Comparison of ENCODE assay signal across 12 cellular contexts in the genomic region with DNA sequence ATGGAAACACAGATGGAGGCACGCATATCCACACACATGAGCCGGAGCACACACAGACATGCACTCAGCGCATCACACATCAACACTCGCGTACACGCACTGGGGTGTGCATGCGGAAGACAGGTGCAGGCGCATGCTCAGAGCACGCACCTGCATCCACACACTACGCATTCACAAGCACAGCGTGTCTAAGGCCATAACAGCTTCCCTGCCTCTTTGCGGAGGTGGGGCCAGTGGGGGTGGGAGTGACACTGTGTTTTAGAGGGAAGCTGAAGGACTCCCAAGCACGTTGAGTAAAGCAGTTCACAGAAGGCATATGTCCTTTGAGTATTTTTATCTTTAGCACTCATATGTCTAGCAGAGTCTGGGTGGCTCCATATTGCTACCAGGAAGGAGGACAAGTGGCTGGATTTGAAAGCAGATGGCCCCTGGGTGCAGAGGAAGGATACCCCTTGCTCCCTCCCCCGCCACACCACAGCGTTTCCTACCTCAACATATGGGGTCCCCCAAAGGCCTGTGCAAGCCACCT.
DNase-seq lines count a peak whose midpoint lies in the region; ATAC-seq and TF ChIP-seq lines count a peak whose summit lies in the region.
"Had no signal": no experiment of that assay in that cellular context is flagged by ENCODE, and none has a peak within 500 bp of the region (broad histone marks: within the 10 kb centered on the region; RNA-seq: fewer than 3 reads in every experiment).

No MANE protein-coding gene starts in this region.

- H4K8ac ChIP-seq in IMR-90 (ENCODE audit: low read depth in 2 of 2, low read length in 2 of 2): no peak overlapping the region

- no peak overlapping the region for H4K91ac ChIP-seq in IMR-90 (ENCODE audit: insufficient read depth, low read depth, low read length)

- H3K4ac ChIP-seq in IMR-90 (ENCODE audit: low read depth, low read length): no peak overlapping the region

- no peak overlapping the region for H3K14ac ChIP-seq in IMR-90 (replicated peaks; ENCODE audit: low read depth, low read length)

- H3K4me3 ChIP-seq in IMR-90 (ENCODE audit: insufficient read depth, low read depth, low read length): no peak overlapping the region
- no peak overlapping the region for H3K4me3 ChIP-seq in lower lobe of right lung
- H3K4me3 ChIP-seq: colonic mucosa had no signal

- no peaks in the 10 kb centered on the region for H3K36me3 ChIP-seq in IMR-90 (ENCODE audit: control insufficient read depth, insufficient read depth, low read length)
- no peaks in the 10 kb centered on the region for H3K36me3 ChIP-seq in lower lobe of right lung
- H3K36me3 ChIP-seq: colonic mucosa had no signal

- CTCF ChIA-PET in IMR-90 (lab: Yijun Ruan, JAX): interaction anchor here (1.4 kb wide), 1 partner anchor 83 kb away, joined by 3 read pairs; no protein-coding TSS in a partner anchor

- TF ChIP-seq CTCF in 22Rv1 (IDR thresholded peaks at IDR 0.05): no peak
- no peak for TF ChIP-seq CTCF in IMR-90 (conservative IDR thresholded peaks at IDR 0.05; ENCODE audit: low read depth, low read length)
- no peak for TF ChIP-seq CTCF in VCaP (conservative IDR thresholded peaks at IDR 0.05)
- TF ChIP-seq CTCF in lower lobe of right lung (IDR thresholded peaks at IDR 0.05): no peak

- H2BK5ac ChIP-seq in IMR-90 (ENCODE audit: low read depth, low read length, poor library complexity, severe bottlenecking): no peak overlapping the region

- no peak overlapping the region for H3K18ac ChIP-seq in IMR-90 (ENCODE audit: low read depth, low read length)

- no peak overlapping the region for H2BK15ac ChIP-seq in IMR-90 (ENCODE audit: low read depth, low read length)

- no peak overlapping the region for H2BK120ac ChIP-seq in IMR-90 (ENCODE audit: low read depth, low read length)

- no peak overlapping the region for H4K5ac ChIP-seq in IMR-90 (ENCODE audit: low read depth, low read length)

- TF ChIP-seq RAD21 in IMR-90 (IDR thresholded peaks at IDR 0.05; ENCODE audit: low read length): no peak

- no TSS peak for BruUV-seq in IMR-90 (replicated peaks; lab: Mats Ljungman, UMichigan)

- peak overlapping the region; percentile 72 for H2AFZ ChIP-seq in IMR-90 (replicated peaks; ENCODE audit: low read length, poor library complexity)

- TF ChIP-seq POLR2A in IMR-90 (IDR thresholded peaks at IDR 0.05; ENCODE audit: low read depth, low read length): no peak

- no peak overlapping the region for H2AK9ac ChIP-seq in IMR-90 (replicated peaks; ENCODE audit: low read depth, low read length, poor library complexity)

- H3K9me3 ChIP-seq in IMR-90 (ENCODE audit: control insufficient read depth, insufficient read depth, low read length): no peaks in the 10 kb centered on the region
- no peaks in the 10 kb centered on the region for H3K9me3 ChIP-seq in lower lobe of right lung
- H3K9me3 ChIP-seq: colonic mucosa had no signal

- peak overlapping the region; percentile 55; the same call in 1 of the 2 replicates for H2BK20ac ChIP-seq in IMR-90 (ENCODE audit: low read depth, low read length)

- H3K4me2 ChIP-seq in IMR-90 (ENCODE audit: low read depth, low read length): no peak overlapping the region

- dilution Hi-C loops in IMR-90 (cut with HindIII; ENCODE audit: low sequenced_read_pairs, unreplicated experiment): no loop called here

- DNase-seq in IMR-90 (no peak), lower lobe of right lung (no peak), NCI-H1092 treated with DMSO at 0.1 percent for 48 hours (lab: John Stamatoyannopoulos, UW) (no peak), amniotic stem cell (lab: John Stamatoyannopoulos, UW) (no peak), SW480 (ENCODE audit: low spot score) (no peak)
- DNase-seq: activated CD4-positive, alpha-beta T cell treated with anti-CD3 and anti-CD28 coated beads, Interleukin-2, amount 50 U/mL, for 1 hour; colonic mucosa; foreskin keratinocyte; stimulated activated CD4-positive, alpha-beta T cell treated with anti-CD3 and anti-CD28 coated beads, Interleukin-4, amount 100 ng/mL, for 24 hours had no signal

- no peaks in the 10 kb centered on the region for H4K20me1 ChIP-seq in IMR-90 (ENCODE audit: insufficient read depth, low read length)

- POLR2A ChIA-PET in IMR-90 (lab: Charles Lee; ENCODE audit: unreplicated experiment): no interaction called here

- no peak overlapping the region for H3K56ac ChIP-seq in IMR-90 (ENCODE audit: extremely low read depth, insufficient read depth, low read length)

- H2AK5ac ChIP-seq in IMR-90 (ENCODE audit: low read depth, low read length): peak overlapping the region; percentile 71; the same call in 1 of the 2 replicates

- peaks cover 7% of the 10 kb centered on the region for H3K4me1 ChIP-seq in IMR-90 (ENCODE audit: control insufficient read depth, insufficient read depth, low read length)
- peaks cover 20% of the 10 kb centered on the region for H3K4me1 ChIP-seq in lower lobe of right lung

- in situ Hi-C loops in IMR-90 (cut with MboI; ENCODE audit: low sequenced_read_pairs): no loop called here

- no peaks in the 10 kb centered on the region for H3K79me1 ChIP-seq in IMR-90 (ENCODE audit: low read depth in 1 of 2, low read length in 2 of 2)

- no peaks in the 10 kb centered on the region for H3K27me3 ChIP-seq in IMR-90 (ENCODE audit: control insufficient read depth, insufficient read depth, low read length)
- no peaks in the 10 kb centered on the region for H3K27me3 ChIP-seq in lower lobe of right lung (ENCODE audit: low read depth)
- H3K27me3 ChIP-seq: colonic mucosa, foreskin keratinocyte had no signal

- WGBS in IMR-90 (ENCODE audit: extremely low coverage in 2 of 2, insufficient read length in 1 of 2), 2 experiments: 90% methylated on average over 8 of the region's 15 CpGs; no CpG with 5 or more reads in 1 of the 2 experiments

- ATAC-seq in IMR-90 (ENCODE audit: low read depth) (no peak), lower lobe of right lung (no peak), GM21723 (IDR thresholded peaks at IDR 0.05; ENCODE audit: unreplicated experiment) (no peak)
- ATAC-seq: foreskin keratinocyte had no signal

- no peak overlapping the region for H3K23ac ChIP-seq in IMR-90 (ENCODE audit: low read depth, low read length)

- intact Hi-C loops in IMR-90 (cut with micrococcal nuclease): no loop called here
- intact Hi-C loops in lower lobe of right lung (cut with DNase I): no loop called here

- H3K27ac ChIP-seq in 22Rv1: peak overlapping the region; percentile 99
- H3K27ac ChIP-seq in IMR-90 (ENCODE audit: insufficient read depth, low read length): no peak overlapping the region
- H3K27ac ChIP-seq in VCaP: peak overlapping the region; percentile 93
- H3K27ac ChIP-seq in lower lobe of right lung: peak overlapping the region; percentile 24
- H3K27ac ChIP-seq: colonic mucosa had no signal

- peaks cover 12% of the 10 kb centered on the region for H3K9me1 ChIP-seq in IMR-90 (ENCODE audit: insufficient read depth, low read length)

- H3K9ac ChIP-seq in IMR-90 (ENCODE audit: low read depth, low read length): no peak overlapping the region

TF ChIP-seq in IMR-90, 13 proteins besides CTCF, POLR2A, EP300 and RAD21:
- no peak for TF ChIP-seq CHD1 (IDR thresholded peaks at IDR 0.05; ENCODE audit: low read depth, low read length)
- TF ChIP-seq RFX5 (IDR thresholded peaks at IDR 0.05; ENCODE audit: low read depth, low read length): no peak
- no peak for TF ChIP-seq SMC3 (IDR thresholded peaks at IDR 0.05; ENCODE audit: low read depth, low read length)
- TF ChIP-seq, protein P1, sequence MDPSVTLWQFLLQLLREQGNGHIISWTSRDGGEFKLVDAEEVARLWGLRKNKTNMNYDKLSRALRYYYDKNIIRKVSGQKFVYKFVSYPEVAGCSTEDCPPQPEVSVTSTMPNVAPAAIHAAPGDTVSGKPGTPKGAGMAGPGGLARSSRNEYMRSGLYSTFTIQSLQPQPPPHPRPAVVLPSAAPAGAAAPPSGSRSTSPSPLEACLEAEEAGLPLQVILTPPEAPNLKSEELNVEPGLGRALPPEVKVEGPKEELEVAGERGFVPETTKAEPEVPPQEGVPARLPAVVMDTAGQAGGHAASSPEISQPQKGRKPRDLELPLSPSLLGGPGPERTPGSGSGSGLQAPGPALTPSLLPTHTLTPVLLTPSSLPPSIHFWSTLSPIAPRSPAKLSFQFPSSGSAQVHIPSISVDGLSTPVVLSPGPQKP (IDR thresholded peaks at IDR 0.05; ENCODE audit: borderline replicate concordance, low read depth, low read length): no peak
- TF ChIP-seq FOS (IDR thresholded peaks at IDR 0.05; ENCODE audit: low read depth, low read length): no peak
- no peak for TF ChIP-seq MAFK (IDR thresholded peaks at IDR 0.05; ENCODE audit: low read depth, low read length)
- no peak for TF ChIP-seq MXI1 (IDR thresholded peaks at IDR 0.05; ENCODE audit: borderline replicate concordance, low read depth, low read length)
TF ChIP-seq in IMR-90: peak in this region for 0.
